ENCODE assay signal across 8 cellular contexts in the genomic region with DNA sequence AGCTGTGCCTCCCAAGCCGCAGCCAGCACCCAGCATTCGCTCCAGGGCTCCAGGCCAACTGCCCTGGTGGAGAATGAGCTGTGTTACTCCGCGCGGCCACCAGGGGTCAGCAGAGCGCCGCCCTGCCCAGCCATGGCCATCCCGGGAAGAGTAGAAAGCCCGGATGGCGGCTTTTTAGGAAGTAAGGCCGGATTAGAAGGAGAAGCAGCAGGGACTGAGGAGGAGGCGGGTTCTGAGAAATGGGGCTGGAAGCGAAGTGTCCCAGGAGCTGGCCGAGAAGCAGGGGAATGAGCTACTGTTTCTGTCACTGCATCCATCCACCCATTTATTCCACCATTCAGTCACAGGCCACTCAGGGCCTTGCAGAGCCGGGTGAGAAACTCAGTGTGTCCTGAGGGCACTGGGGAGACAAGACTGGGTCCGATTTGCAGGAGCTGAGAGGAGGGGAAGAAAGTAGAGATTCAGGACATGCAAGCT. TPM values are rescaled to one million over a fixed set of nuclear protein-coding genes. Genes with fewer than 3 reads are reported as not detected.
DNase-seq lines count a peak whose midpoint lies in the region; ATAC-seq and TF ChIP-seq lines count a peak whose summit lies in the region.

No MANE protein-coding gene starts in this region.

- no peaks in the 10 kb centered on the region for H3K27me3 ChIP-seq in GM06990 (replicated peaks; ENCODE audit: control insufficient read depth, insufficient read depth, low read length)
- no peaks in the 10 kb centered on the region for H3K27me3 ChIP-seq in adrenal gland

- peaks cover 11% of the 10 kb centered on the region for H3K4me1 Mint-ChIP-seq in T-helper 17 cell

- peaks cover 0 to 4% of the 10 kb centered on the region in 2 donors for H3K4me1 ChIP-seq in adrenal gland (replicated peaks in 1 of 2)

- H3K36me3 ChIP-seq in GM06990 (ENCODE audit: control insufficient read depth, insufficient read depth, low read length) (no peaks in the 10 kb centered on the region), adrenal gland (replicated peaks in 1 of 2) (no peaks in the 10 kb centered on the region)

- TF ChIP-seq CTCF in GM06990 (IDR thresholded peaks at IDR 0.05; ENCODE audit: insufficient read depth, low read length, poor library complexity, severe bottlenecking) (peak; percentile 100), adrenal gland (IDR thresholded peaks at IDR 0.05) (peak; percentile 92 to 99 (median 97))

- H3K9me3 ChIP-seq in T-helper 17 cell (ENCODE audit: control insufficient read depth, low read length, poor library complexity, severe bottlenecking) (no peaks in the 10 kb centered on the region), adrenal gland (replicated peaks in 1 of 3) (no peaks in the 10 kb centered on the region)

- intact Hi-C loops in adrenal gland (cut with DNase I): no loop called here
- intact Hi-C loops in left ventricle myocardium superior (cut with micrococcal nuclease): no loop called here
- intact Hi-C loops in sciatic nerve (cut with DNase I): no loop called here

- H3K36me3 Mint-ChIP-seq in T-helper 17 cell (ENCODE audit: low read depth): no peaks in the 10 kb centered on the region

- H3K27ac Mint-ChIP-seq in T-helper 17 cell: peak overlapping the region; percentile 84

- H3K27me3 Mint-ChIP-seq in T-helper 17 cell: peaks cover 10% of the 10 kb centered on the region

- ATAC-seq in T-helper 17 cell: peak; percentile 88
- ATAC-seq in left ventricle myocardium superior: peak; percentile 97
- ATAC-seq in sciatic nerve: peak; percentile 95
- no peak for ATAC-seq in GM21723 (IDR thresholded peaks at IDR 0.05; ENCODE audit: unreplicated experiment)
- no peak for ATAC-seq in GM19328 (IDR thresholded peaks at IDR 0.05; ENCODE audit: unreplicated experiment)

- H3K27ac ChIP-seq in adrenal gland: no peak overlapping the region

- DNase-seq in GM06990 (ENCODE audit: extremely low read depth, insufficient read length) (peak; percentile 48), NAMALWA (ENCODE audit: low spot score) (peak; percentile 53), T-helper 17 cell (peak; percentile 53 to 61 (median 54)), adrenal gland (peak; percentile 77 to 92 (median 84)), left ventricle myocardium superior (peak; percentile 91), sciatic nerve (ENCODE audit: low spot score) (peak; percentile 90)

- H3K4me3 ChIP-seq in GM06990 (replicated peaks; ENCODE audit: low read depth, low read length): no peak overlapping the region
- H3K4me3 ChIP-seq in adrenal gland: no peak overlapping the region

- 8 to 16% (median 11%) methylated on average over 7 to 16 of the region's 16 CpGs for WGBS in adrenal gland, 4 donors

- TF ChIP-seq POLR2A in adrenal gland (IDR thresholded peaks at IDR 0.05): no peak

- no peak overlapping the region for H3K4me3 Mint-ChIP-seq in T-helper 17 cell

RNA-seq across cellular contexts. Expression of a gene that starts 6.6 kb away (rescaled TPM):
- total RNA-seq in T-helper 17 cell (under 1 TPM; 0.47 to 0.76 TPM), adrenal gland (1 to 10 TPM in 3 of 8 donors, under 1 TPM in 3, not detected in 2; 0.28 to 3.5 (median 0.78) TPM), left ventricle myocardium superior (0.32 TPM), sciatic nerve (0.89 TPM)
- polyA plus RNA-seq in adrenal gland: 1 to 10 TPM in 1 of 3 donors, under 1 TPM in 1, not detected in 1; 0.84 to 3.1 TPM

RNA-seq across cellular contexts. Expression of a gene that starts 35.3 kb away (rescaled TPM):
- total RNA-seq in T-helper 17 cell: 10 to 100 TPM; 22.2 to 26.1 TPM
- total RNA-seq in adrenal gland: 10 to 100 TPM; 24.9 to 76.2 (median 42.6) TPM
- polyA plus RNA-seq in adrenal gland: 100 to 1,000 TPM in 1 of 3 donors, 10 to 100 TPM in 1, under 1 TPM in 1; 0.62 to 120 (median 11.7) TPM
- total RNA-seq in left ventricle myocardium superior: 31.6 TPM
- 19.3 TPM for total RNA-seq in sciatic nerve

Comparison
In these comparisons a context has a peak if more than half of its experiments do, and no peak if none do; other contexts are left out.
1. ATAC-seq: peak in T-helper 17 cell (single experiment), left ventricle myocardium superior (single experiment) and sciatic nerve (single experiment); none in GM21723 (single experiment) and GM19328 (single experiment).
2. Peak in every context shown above with its lines, with median percentiles within 50 percentile points of each other: DNase-seq.